In the genomic region with DNA sequence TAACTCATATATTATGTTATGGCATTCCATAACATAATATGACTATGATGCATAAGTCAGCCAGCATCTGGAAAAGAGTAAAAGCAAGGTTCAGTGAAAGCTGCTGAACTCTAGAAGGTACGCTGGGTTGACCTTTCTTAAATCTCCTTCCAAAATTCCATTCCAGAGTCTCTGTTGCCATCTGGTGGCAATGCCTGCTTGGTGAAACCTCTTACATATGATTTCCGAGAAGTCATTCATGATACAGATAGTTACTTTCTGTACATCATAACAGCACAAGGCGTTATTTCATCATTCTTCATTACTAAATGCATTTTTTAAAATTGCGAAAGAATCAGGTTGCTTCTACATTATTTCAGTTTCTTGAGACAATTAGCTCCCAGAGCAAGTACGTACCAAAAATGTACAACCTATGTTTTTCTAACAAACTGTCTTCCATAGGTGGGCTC, we compare ENCODE assay signal across 8 cellular contexts. TPM values are rescaled to one million over a fixed set of nuclear protein-coding genes. Genes with fewer than 3 reads are reported as not detected.
DNase-seq lines count a peak whose midpoint lies in the region; ATAC-seq, FAIRE-seq and TF ChIP-seq lines count a peak whose summit lies in the region.

No MANE protein-coding gene starts in this region.

- H4K20me1 ChIP-seq in endothelial cell of umbilical vein (replicated peaks; ENCODE audit: control insufficient read depth, extremely low read depth, insufficient read depth, low read length): peaks cover 2% of the 10 kb centered on the region

- no peaks in the 10 kb centered on the region for H3K4me1 ChIP-seq in endothelial cell of umbilical vein (ENCODE audit: control insufficient read depth, extremely low read depth, insufficient read depth, low read length)

- no peak overlapping the region for H3K9ac ChIP-seq in endothelial cell of umbilical vein (replicated peaks; ENCODE audit: extremely low read depth, insufficient read depth, low read length)

- POLR2A ChIA-PET in endothelial cell of umbilical vein (lab: Charles Lee): interaction anchor here (0.6 kb wide), 1 partner anchor 41 kb away, joined by 4 read pairs; no protein-coding TSS in a partner anchor

- H2AFZ ChIP-seq in endothelial cell of umbilical vein (ENCODE audit: low read depth, low read length): no peak overlapping the region

- CTCF ChIA-PET in endothelial cell of umbilical vein (lab: Charles Lee): interaction anchor here (0.9 to 5.8 kb wide), 10 partner anchors 9 to 353 kb away, joined by 3 to 49 read pairs (median 5); no protein-coding TSS in a partner anchor

- no peaks in the 10 kb centered on the region for H3K36me3 ChIP-seq in endothelial cell of umbilical vein (ENCODE audit: control insufficient read depth in 2 of 2, extremely low read depth in 1 of 2, insufficient read depth in 2 of 2, low read length in 2 of 2)

- H3K79me2 ChIP-seq in endothelial cell of umbilical vein (ENCODE audit: control insufficient read depth, insufficient read depth, low read length): no peaks in the 10 kb centered on the region

- no peaks in the 10 kb centered on the region for H3K27me3 ChIP-seq in endothelial cell of umbilical vein (ENCODE audit: control insufficient read depth in 2 of 2, insufficient read depth in 2 of 2, low read length in 2 of 2)

- H3K4me3 ChIP-seq in endothelial cell of umbilical vein (replicated peaks in 1 of 3; ENCODE audit: insufficient read depth in 1 of 3, low read depth in 1 of 3, low read length in 3 of 3): no peak overlapping the region

- ATAC-seq in HG02759 (IDR thresholded peaks at IDR 0.05; ENCODE audit: unreplicated experiment): no peak

- dilution Hi-C loops in endothelial cell of umbilical vein (cut with MboI; ENCODE audit: extremely low pct_ligation_motif_present, low sequenced_read_pairs): no loop called here

- no peak overlapping the region for H3K4me2 ChIP-seq in endothelial cell of umbilical vein (ENCODE audit: insufficient read depth, low read length)

- intact Hi-C loops in endothelial cell of umbilical vein (cut with micrococcal nuclease): loop anchor here (1.0 to 2.0 kb wide), 6 partner anchors 23 to 353 kb away; partner anchors contain the start of gene PSTPIP2

- TF ChIP-seq CTCF in endothelial cell of umbilical vein (IDR thresholded peaks at IDR 0.05; ENCODE audit: extremely low read depth in 1 of 2, insufficient read depth in 1 of 2, low read depth in 1 of 2, low read length in 2 of 2): peak; percentile 54 to 65

- BruUV-seq in endothelial cell of umbilical vein (replicated peaks; lab: Mats Ljungman, UMichigan): no TSS peak

- no peaks in the 10 kb centered on the region for H3K9me1 ChIP-seq in endothelial cell of umbilical vein (replicated peaks; ENCODE audit: control insufficient read depth, extremely low read depth, insufficient read depth, low read length)

- no peak overlapping the region for H3K27ac ChIP-seq in endothelial cell of umbilical vein (ENCODE audit: insufficient read depth, low read depth, low read length)

- FAIRE-seq in HTR-8/SVneo (lab: Jason Lieb, UNC): no peak
- peak; percentile 62 for FAIRE-seq in endothelial cell of umbilical vein (lab: Jason Lieb, UNC)

- peak; percentile 81 for DNase-seq in DMS153 treated with DMSO at 0.1 percent for 48 hours (lab: John Stamatoyannopoulos, UW; ENCODE audit: unreplicated experiment)
- peak; percentile 51 for DNase-seq in HTR-8/SVneo (ENCODE audit: insufficient read length, low spot score)
- DNase-seq in NOMO-1 treated with dmso at 0.1 percent for 144 hours (lab: John Stamatoyannopoulos, UW; ENCODE audit: unreplicated experiment): peak; percentile 71
- DNase-seq in activated CD8-positive, alpha-beta memory T cell treated with anti-CD3 and anti-CD28 coated beads for 4 hours (ENCODE audit: low read depth in 2 of 2): peak; percentile 36 to 55
- DNase-seq in endothelial cell of umbilical vein (ENCODE audit: low read depth, low spot score): peak; percentile 71
- DNase-seq in mucosa of gallbladder (ENCODE audit: low spot score): peak; percentile 67
- peak; percentile 5 to 63 (median 46) for DNase-seq in stimulated activated naive CD4-positive, alpha-beta T cell (lab: John Stamatoyannopoulos, UW)

- H3K9me3 ChIP-seq in endothelial cell of umbilical vein (replicated peaks; ENCODE audit: control insufficient read depth, insufficient read depth, low read length): no peaks in the 10 kb centered on the region

- no peak for TF ChIP-seq POLR2A in endothelial cell of umbilical vein (IDR thresholded peaks at IDR 0.05; ENCODE audit: low read depth, low read length)

TF ChIP-seq in endothelial cell of umbilical vein, 7 proteins besides CTCF, POLR2A, EP300 and RAD21:
- TF ChIP-seq FOS (IDR thresholded peaks at IDR 0.05; ENCODE audit: borderline replicate concordance, insufficient read depth, low read length) (no peak), POLR2AphosphoS5 (IDR thresholded peaks at IDR 0.05; ENCODE audit: insufficient read depth, low read depth, low read length) (no peak), MAX (IDR thresholded peaks at IDR 0.05; ENCODE audit: insufficient read depth, insufficient read length) (no peak), GATA2 (IDR thresholded peaks at IDR 0.05; ENCODE audit: insufficient read depth, insufficient read length, low read depth, low read length) (no peak), MYC (IDR thresholded peaks at IDR 0.05; ENCODE audit: low read depth, low read length) (no peak), EZH2 (IDR thresholded peaks at IDR 0.05; ENCODE audit: borderline replicate concordance, low read depth, low read length, severe bottlenecking) (no peak), JUN (IDR thresholded peaks at IDR 0.05; ENCODE audit: borderline replicate concordance, insufficient read depth, insufficient read length, low read depth) (no peak)

RNA-seq across cellular contexts. Expression of gene EPG5, which starts 7.0 kb away (rescaled TPM):
- 20.6 and 25.6 TPM in 2 replicates for total RNA-seq in endothelial cell of umbilical vein
- polyA plus RNA-seq in endothelial cell of umbilical vein: 16.7 and 16.8 TPM in 2 replicates
- polyA plus RNA-seq in endothelial cell of umbilical vein (2011; cell fraction: cytosol; rRNA removed): 9.0 and 9.2 TPM in 2 replicates
- 39.5 and 45.0 TPM in 2 replicates for polyA plus RNA-seq in endothelial cell of umbilical vein (2011; cell fraction: nucleus; rRNA removed)
- 10.6 and 14.0 TPM in 2 replicates for polyA plus RNA-seq in endothelial cell of umbilical vein (2012)
- polyA minus RNA-seq in endothelial cell of umbilical vein: 76.7 and 95.1 TPM in 2 replicates
- polyA minus RNA-seq in endothelial cell of umbilical vein (2011; cell fraction: cytosol; rRNA and poly(A)+ RNA removed): 17.3 TPM
- 63.8 and 96.3 TPM in 2 replicates for polyA minus RNA-seq in endothelial cell of umbilical vein (2011; cell fraction: nucleus; rRNA and poly(A)+ RNA removed)
- total RNA-seq in mucosa of gallbladder: 25.7 TPM
